In the genomic region with DNA sequence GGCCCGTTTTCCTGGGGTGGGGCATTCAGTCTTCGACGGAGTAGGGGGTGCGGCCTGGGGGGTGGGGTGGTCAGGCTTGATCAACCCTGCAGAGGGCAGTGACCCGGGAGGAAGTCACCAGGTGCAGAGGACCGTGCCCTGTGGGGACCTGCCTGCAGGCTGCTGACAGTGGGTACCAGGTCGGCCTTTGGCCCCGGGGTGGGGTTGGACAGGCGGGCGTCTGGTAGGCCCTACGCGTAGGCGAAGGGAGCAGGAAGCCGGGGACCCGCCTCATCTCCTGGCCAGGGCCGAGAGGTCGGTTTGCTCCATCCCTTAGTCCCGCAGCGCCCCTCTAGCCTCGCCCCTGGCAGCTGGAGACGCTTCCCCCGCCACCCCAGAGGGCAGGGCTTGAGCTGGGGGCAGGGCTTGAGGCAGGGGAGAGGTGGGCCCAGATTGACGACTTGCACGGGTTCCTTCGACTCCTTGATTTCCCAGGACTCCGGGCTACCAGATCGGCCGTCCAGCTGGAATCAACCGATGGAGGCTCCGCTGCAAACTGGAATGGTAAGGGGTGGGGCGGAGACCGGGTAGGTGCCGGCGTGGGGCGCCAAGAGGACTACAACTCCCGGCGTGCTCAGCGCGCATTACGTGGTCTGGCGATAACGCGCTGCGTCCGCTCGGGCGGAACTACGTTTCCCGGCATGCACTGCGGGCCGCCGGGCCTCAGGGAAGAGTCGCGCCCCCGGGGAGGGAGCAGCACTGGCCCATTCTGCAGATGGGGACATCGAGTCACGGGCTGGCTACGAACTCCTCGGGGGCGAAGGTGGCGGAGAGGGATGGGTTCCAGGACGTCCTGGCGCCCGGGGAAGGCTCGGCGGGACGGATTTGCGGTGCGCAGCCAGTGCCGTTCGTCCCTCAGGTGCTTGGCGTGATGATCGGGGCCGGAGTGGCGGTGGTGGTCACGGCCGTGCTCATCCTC, we compare ENCODE assay signal across 8 cellular contexts. TPM values are rescaled to one million over a fixed set of nuclear protein-coding genes. Genes with fewer than 3 reads are reported as not detected.
DNase-seq lines count a peak whose midpoint lies in the region; ATAC-seq and TF ChIP-seq lines count a peak whose summit lies in the region.

A gene (plus strand): TSS at position 683 of the 958 bp plus-strand sequence. CDS start 72 bp downstream, at position 755.

- H3K9me3 Mint-ChIP-seq in mesothelial cell of epicardium, result no peaks in the 10 kb centered on the region

- H3K4me1 ChIP-seq in HUES48 (ENCODE audit: control insufficient read depth, insufficient read depth, low read length), result no peaks in the 10 kb centered on the region
- H3K4me1 ChIP-seq in NT2/D1 (ENCODE audit: insufficient read depth, insufficient read length), result peaks cover 10% of the 10 kb centered on the region

- H3K4me3 Mint-ChIP-seq in mesothelial cell of epicardium, result peak within 1 kb of the TSS; percentile 94

- no peak for TF ChIP-seq CTCF in mesothelial cell of epicardium (IDR thresholded peaks at IDR 0.05; ENCODE audit: unreplicated experiment)

- in situ Hi-C loops in endometrial microvascular endothelial cells (cut with HindIII; ENCODE audit: inconsistent ontology term, low pct_unique_long_range_greater_than_20kb, low sequenced_read_pairs), result no loop called here

- peak; percentile 81 for DNase-seq in COR-L47 (lab: John Stamatoyannopoulos, UW)
- DNase-seq in NT2/D1 (ENCODE audit: low read depth, low spot score), result peak; percentile 90
- DNase-seq in activated CD8-positive, alpha-beta memory T cell treated with anti-CD3 and anti-CD28 coated beads, Interleukin-2, amount 50 U/mL, for 1 hour (ENCODE audit: extremely low read depth), result peak; percentile 59
- peak; percentile 95 to 96 for DNase-seq in mesothelial cell of epicardium (ENCODE audit: low spot score in 2 of 2, unreplicated experiment in 2 of 2)
- DNase-seq in stimulated activated CD8-positive, alpha-beta memory T cell treated with anti-CD3 and anti-CD28 coated beads, Interleukin-15, amount 100 ng/mL, for 4 hours (ENCODE audit: low read depth in 2 of 2), result peak; percentile 86 to 88

- H3K4me3 ChIP-seq in HUES48 (ENCODE audit: low read depth, low read length), result peak within 1 kb of the TSS; percentile 87
- H3K4me3 ChIP-seq in NT2/D1 (ENCODE audit: insufficient read length, low read depth), result peak within 1 kb of the TSS; percentile 85

- H3K9me3 ChIP-seq in HUES48 (ENCODE audit: control insufficient read depth, insufficient read depth, low read length), result no peaks in the 10 kb centered on the region
- H3K9me3 ChIP-seq in NT2/D1 (ENCODE audit: insufficient read depth, low read length), result no peaks in the 10 kb centered on the region

- H3K36me3 ChIP-seq in HUES48 (ENCODE audit: control insufficient read depth, insufficient read depth, low read length), result peaks cover 25% of the 10 kb centered on the region
- H3K36me3 ChIP-seq in NT2/D1 (ENCODE audit: insufficient read depth, insufficient read length, low read length), result peaks cover 39% of the 10 kb centered on the region

- peak within 1 kb of the TSS; percentile 56 for H3K9ac ChIP-seq in HUES48 (ENCODE audit: low read depth, low read length)
- H3K9ac ChIP-seq in NT2/D1 (ENCODE audit: insufficient read length, low read depth), result peak within 1 kb of the TSS; percentile 92

- peak within 1 kb of the TSS; percentile 98 for H3K27ac Mint-ChIP-seq in mesothelial cell of epicardium

- H3K27me3 Mint-ChIP-seq in mesothelial cell of epicardium (ENCODE audit: low read depth), result no peaks in the 10 kb centered on the region

- peak; percentile 75 for ATAC-seq in GM21381 (IDR thresholded peaks at IDR 0.05; ENCODE audit: unreplicated experiment)

- H3K36me3 Mint-ChIP-seq in mesothelial cell of epicardium, result peaks cover 11% of the 10 kb centered on the region

- peaks cover 7% of the 10 kb centered on the region for H3K4me1 Mint-ChIP-seq in mesothelial cell of epicardium

- H3K27me3 ChIP-seq in HUES48 (ENCODE audit: control insufficient read depth, insufficient read depth, low read length) (no peaks in the 10 kb centered on the region), NT2/D1 (ENCODE audit: insufficient read depth, insufficient read length) (no peaks in the 10 kb centered on the region)

- H3K27ac ChIP-seq in HUES48 (ENCODE audit: low read depth, low read length), result peak within 1 kb of the TSS; percentile 85

RNA-seq across cellular contexts. Expression of the gene that starts here (rescaled TPM):
- 180 TPM for total RNA-seq in endometrial microvascular endothelial cells (ENCODE audit: inconsistent ontology term)
- total RNA-seq in mesothelial cell of epicardium, result 100 to 117 TPM (median 112 TPM) in 3 replicates

Comparison
In these comparisons a context has a peak if more than half of its experiments do, and no peak if none do; other contexts are left out.
1. Peak in every context shown above with its lines: DNase-seq, ATAC-seq, H3K4me3 ChIP-seq and H3K27ac ChIP-seq.